ENCODE assay signal across 17 cellular contexts in genomic region chr7:131174391-131174790, GRCh38.
DNase-seq lines count a peak whose midpoint lies in the region; ATAC-seq and TF ChIP-seq lines count a peak whose summit lies in the region.
"Had no signal": no experiment of that assay in that cellular context is flagged by ENCODE, and none has a peak within 500 bp of the region (broad histone marks: within the 10 kb centered on the region; RNA-seq: fewer than 3 reads in every experiment).

No MANE protein-coding gene starts in this region.

- CTCF ChIA-PET in HCT116 (lab: Charles Lee) (no interaction called here), PC-9 (lab: Charles Lee) (no interaction called here)

- no peak overlapping the region for H3K9ac ChIP-seq in HCT116 (ENCODE audit: low read length)

- RAD21 ChIA-PET in HCT116 (lab: Charles Lee; ENCODE audit: low non-redundant PET in 1 of 2, low total read pairs in 2 of 2, uncharacterized antibody in 2 of 2, unreplicated experiment in 2 of 2): no interaction called here

- H3K27me3 ChIP-seq in ACC112 (ENCODE audit: insufficient read depth, low read length) (no peaks in the 10 kb centered on the region), HCT116 (ENCODE audit: insufficient read depth, low read length) (no peaks in the 10 kb centered on the region), PC-9 (ENCODE audit: insufficient read depth, low read depth) (no peaks in the 10 kb centered on the region), body of pancreas (no peaks in the 10 kb centered on the region)

- no peak for DNase-seq in HCT116 (ENCODE audit: low read depth, low spot score)
- DNase-seq in PC-9: no peak
- peak; percentile 58 for DNase-seq in fibroblast of villous mesenchyme (ENCODE audit: low read depth)
- no peak for DNase-seq in NCI-H2171 (lab: John Stamatoyannopoulos, UW)
- no peak for DNase-seq in body of pancreas
- DNase-seq: ACHN; C1 segment of cervical spinal cord; Calu3; CD4-positive, alpha-beta memory T cell; COR-L47; DMS53; DMS79 treated with DMSO at 0.1 percent for 48 hours; GF-D8; H9 had no signal

- H4K20me1 ChIP-seq in HCT116 (ENCODE audit: insufficient read depth) (no peaks in the 10 kb centered on the region), PC-9 (ENCODE audit: insufficient read depth) (no peaks in the 10 kb centered on the region)

- intact Hi-C loops in HCT116 (cut with micrococcal nuclease) (no loop called here), PC-9 (cut with micrococcal nuclease; ENCODE audit: unreplicated experiment) (loop anchor here (5.0 kb wide), 1 partner anchor 248 kb away; no protein-coding TSS in a partner anchor), body of pancreas (cut with DNase I) (no loop called here)

- peaks cover 22% of the 10 kb centered on the region for H3K4me1 ChIP-seq in ACC112 (ENCODE audit: control insufficient read depth, insufficient read depth, low read length, unreplicated experiment)
- peaks cover 11 to 26% of the 10 kb centered on the region in 2 experiments for H3K4me1 ChIP-seq in HCT116 (ENCODE audit: control insufficient read depth in 1 of 2, insufficient read depth in 2 of 2, low read length in 2 of 2)
- H3K4me1 ChIP-seq in PC-9 (replicated peaks; ENCODE audit: insufficient read depth): peaks cover 51% of the 10 kb centered on the region
- H3K4me1 ChIP-seq in body of pancreas: no peaks in the 10 kb centered on the region

- BruUV-seq in HCT116 (replicated peaks; lab: Mats Ljungman, UMichigan): no TSS peak
- no TSS peak for BruUV-seq in PC-9 (replicated peaks; lab: Mats Ljungman, UMichigan)

- H3K9me2 ChIP-seq in HCT116 (ENCODE audit: insufficient read depth): no peaks in the 10 kb centered on the region
- H3K9me2 ChIP-seq in PC-9 (ENCODE audit: insufficient read depth): no peaks in the 10 kb centered on the region

- TF ChIP-seq POLR2A in HCT116 (IDR thresholded peaks at IDR 0.05; ENCODE audit: borderline replicate concordance, extremely low read depth, insufficient read depth, insufficient read length): no peak
- TF ChIP-seq POLR2A in body of pancreas (IDR thresholded peaks at IDR 0.05): no peak

- H2AFZ ChIP-seq in ACC112 (ENCODE audit: low read length, unreplicated experiment) (no peak overlapping the region), HCT116 (ENCODE audit: low read depth, low read length, poor library complexity, severe bottlenecking) (no peak overlapping the region), PC-9 (no peak overlapping the region)
- H2AFZ ChIP-seq: GM23338 had no signal

- ATAC-seq in HCT116 (no peak), HG02623 (IDR thresholded peaks at IDR 0.05; ENCODE audit: unreplicated experiment) (no peak), body of pancreas (no peak)
- ATAC-seq: GM23338 had no signal

- no peak overlapping the region for H3K4me3 ChIP-seq in ACC112 (ENCODE audit: low read depth, low read length)
- no peak overlapping the region for H3K4me3 ChIP-seq in HCT116 (replicated peaks in 1 of 2; ENCODE audit: low read depth in 1 of 2, low read length in 2 of 2)
- no peak overlapping the region for H3K4me3 ChIP-seq in PC-9
- H3K4me3 ChIP-seq in fibroblast of villous mesenchyme (ENCODE audit: low read depth, low read length): no peak overlapping the region
- H3K4me3 ChIP-seq in body of pancreas: no peak overlapping the region
- H3K4me3 ChIP-seq: GM23338 had no signal

- H3K79me2 ChIP-seq in ACC112 (ENCODE audit: control insufficient read depth, insufficient read depth, low read length, unreplicated experiment) (no peaks in the 10 kb centered on the region), HCT116 (ENCODE audit: insufficient read depth, low read length) (no peaks in the 10 kb centered on the region), PC-9 (ENCODE audit: low read depth) (no peaks in the 10 kb centered on the region)

- peak overlapping the region; percentile 74; the same call in 1 of the 2 replicates for H3K4me2 ChIP-seq in HCT116 (ENCODE audit: low read length)
- H3K4me2 ChIP-seq in PC-9: peak overlapping the region; percentile 63; the same call in 1 of the 2 replicates
- H3K4me2 ChIP-seq: GM23338 had no signal

- no peak for TF ChIP-seq CTCF in HCT116 (IDR thresholded peaks at IDR 0.05 in 2 of 3, conservative IDR thresholded peaks at IDR 0.05 in 1 of 3; ENCODE audit: borderline replicate concordance in 1 of 3, insufficient read depth in 1 of 3, low read depth in 2 of 3, low read length in 2 of 3)
- no peak for TF ChIP-seq CTCF in PC-9 (conservative IDR thresholded peaks at IDR 0.05)
- TF ChIP-seq CTCF in fibroblast of villous mesenchyme (IDR thresholded peaks at IDR 0.05; ENCODE audit: insufficient read depth, low read depth, low read length): no peak
- no peak for TF ChIP-seq CTCF in body of pancreas (IDR thresholded peaks at IDR 0.05)

- TF ChIP-seq RAD21 in HCT116 (IDR thresholded peaks at IDR 0.05; ENCODE audit: low read depth): no peak

- H3K27ac ChIP-seq in ACC112 (ENCODE audit: low read depth, low read length): peak overlapping the region; percentile 83
- H3K27ac ChIP-seq in HCT116 (ENCODE audit: low read depth, low read length): no peak overlapping the region
- peak overlapping the region; percentile 85 for H3K27ac ChIP-seq in PC-9
- H3K27ac ChIP-seq in body of pancreas: no peak overlapping the region

- H3K36me3 ChIP-seq in ACC112 (ENCODE audit: insufficient read depth, low read length) (no peaks in the 10 kb centered on the region), HCT116 (ENCODE audit: control insufficient read depth in 1 of 2, insufficient read depth in 2 of 2, low read length in 2 of 2) (no peaks in the 10 kb centered on the region), PC-9 (ENCODE audit: low read depth) (no peaks in the 10 kb centered on the region), body of pancreas (replicated peaks in 1 of 2; ENCODE audit: insufficient read depth in 1 of 2, low read depth in 2 of 2) (no peaks in the 10 kb centered on the region)

- no peaks in the 10 kb centered on the region for H3K9me3 ChIP-seq in HCT116 (ENCODE audit: control insufficient read depth in 1 of 2, insufficient read depth in 1 of 2, low read depth in 1 of 2, low read length in 2 of 2)
- no peaks in the 10 kb centered on the region for H3K9me3 ChIP-seq in PC-9 (ENCODE audit: insufficient read depth, low read depth)
- H3K9me3 ChIP-seq in body of pancreas: no peaks in the 10 kb centered on the region

- WGBS in body of pancreas, 2 donors: 85 to 87% methylated on average over 5 of the region's 5 CpGs

- POLR2A ChIA-PET in HCT116 (lab: Charles Lee) (no interaction called here), PC-9 (lab: Charles Lee; ENCODE audit: unreplicated experiment) (interaction anchor here (1.8 kb wide), 1 partner anchor 13 kb away, joined by 31 read pairs; no protein-coding TSS in a partner anchor)

- peaks cover 30% of the 10 kb centered on the region for H3F3A ChIP-seq in PC-9 (ENCODE audit: insufficient read depth, low read depth)

TF ChIP-seq in HCT116, 20 proteins besides CTCF, POLR2A, EP300 and RAD21 (continues in another document):
- TF ChIP-seq POLR2AphosphoS5 (IDR thresholded peaks at IDR 0.05; ENCODE audit: low read depth, low read length) (no peak), EGR1 (IDR thresholded peaks at IDR 0.05; ENCODE audit: low read depth) (no peak), ZBTB33 (IDR thresholded peaks at IDR 0.05; ENCODE audit: extremely low read depth, insufficient replicate concordance, low read length) (no peak), EZH2 (IDR thresholded peaks at IDR 0.05) (no peak), SP1 (IDR thresholded peaks at IDR 0.05; ENCODE audit: low read depth) (no peak), FOSL1 (IDR thresholded peaks at IDR 0.05; ENCODE audit: low read depth) (no peak), TCF7L2 (IDR thresholded peaks at IDR 0.05; ENCODE audit: borderline replicate concordance, extremely low read depth, insufficient read depth, insufficient read length) (no peak), CEBPB (IDR thresholded peaks at IDR 0.05; ENCODE audit: low read depth) (no peak), CBX3 (IDR thresholded peaks at IDR 0.05; ENCODE audit: low read depth) (no peak), YY1 (IDR thresholded peaks at IDR 0.05; ENCODE audit: extremely low read depth, insufficient replicate concordance, low read depth, low read length) (no peak), SIN3A (IDR thresholded peaks at IDR 0.05; ENCODE audit: low read depth) (no peak), ATF3 (IDR thresholded peaks at IDR 0.05) (no peak), SRF (IDR thresholded peaks at IDR 0.05; ENCODE audit: low read depth) (no peak), JUND (IDR thresholded peaks at IDR 0.05) (no peak), ZNF274 (IDR thresholded peaks at IDR 0.05; ENCODE audit: low read depth, low read length) (no peak), EZH2phosphoT487 (IDR thresholded peaks at IDR 0.05; ENCODE audit: borderline replicate concordance) (no peak)

Comparison
In these comparisons a context has a peak if more than half of its experiments do, and no peak if none do; other contexts are left out.
1. H3K27ac ChIP-seq: peak in ACC112 (single experiment) and PC-9 (single experiment); none in HCT116 (single experiment) and body of pancreas (0 of 4).